26 cellular contexts compared by ENCODE assay signal in genomic region chr9:38211002-38211401, GRCh38.
DNase-seq lines count a peak whose midpoint lies in the region; ATAC-seq and TF ChIP-seq lines count a peak whose summit lies in the region.
"Had no signal": no experiment of that assay in that cellular context is flagged by ENCODE, and none has a peak within 500 bp of the region (broad histone marks: within the 10 kb centered on the region; RNA-seq: fewer than 3 reads in every experiment).

No MANE protein-coding gene starts in this region.

- H4K20me1 ChIP-seq in SK-N-SH (ENCODE audit: insufficient read depth) (no peaks in the 10 kb centered on the region), GM23248 (ENCODE audit: insufficient read depth) (no peaks in the 10 kb centered on the region)

- H2AFZ ChIP-seq in SK-N-SH (ENCODE audit: low read depth) (no peak overlapping the region), GM23248 (no peak overlapping the region)

- H3K4me1 ChIP-seq in SK-N-SH (ENCODE audit: control insufficient read depth in 1 of 2, insufficient read depth in 2 of 2, low read depth in 1 of 2, low read length in 1 of 2) (peaks cover 0 to 37% of the 10 kb centered on the region in 2 experiments; a peak in 2 of 4 replicates), GM23248 (ENCODE audit: insufficient read depth) (no peaks in the 10 kb centered on the region)

- CTCF ChIA-PET in SK-N-SH (lab: Yijun Ruan, JAX), result interaction anchor here (1.1 to 2.6 kb wide), 3 partner anchors 123 to 273 kb away, joined by 3 to 9 read pairs (median 4); no protein-coding TSS in a partner anchor

- TF ChIP-seq EP300 in SK-N-SH (IDR thresholded peaks at IDR 0.05; ENCODE audit: borderline replicate concordance in 1 of 2, low read depth in 1 of 2, low read length in 1 of 2), result peak in 1 of 2 experiments; percentile 71; a peak in 2 of 4 replicates

- no peak overlapping the region for H3K4me3 ChIP-seq in SK-N-SH (ENCODE audit: low read depth in 2 of 2, low read length in 1 of 2)
- no peak overlapping the region for H3K4me3 ChIP-seq in GM23248
- H3K4me3 ChIP-seq: HAP-1, MG63 had no signal

- 75% methylated on average over 1 of the region's 1 CpG for WGBS in SK-N-SH (ENCODE audit: low lambda C conversion rate)
- 86 to 92% methylated on average over 1 of the region's 1 CpG for WGBS in GM23248 (ENCODE audit: low coverage in 1 of 2, low lambda C conversion rate in 2 of 2, missing lambda C conversion rate in 2 of 2), 2 experiments

- H3K27me3 ChIP-seq in SK-N-SH (ENCODE audit: insufficient read depth) (no peaks in the 10 kb centered on the region), GM23248 (replicated peaks; ENCODE audit: insufficient read depth) (peaks cover 37% of the 10 kb centered on the region)
- H3K27me3 ChIP-seq: MG63 had no signal

- intact Hi-C loops in left colon (cut with DNase I, micrococcal nuclease), result loop anchor here in 1 of 2 donors (10.0 kb wide), 1 partner anchor 56 kb away; no protein-coding TSS in a partner anchor

- peak overlapping the region in 1 of 2 experiments; percentile 85; a peak in 2 of 4 replicates for H3K27ac ChIP-seq in SK-N-SH (ENCODE audit: low read depth in 2 of 2, low read length in 1 of 2)
- no peak overlapping the region for H3K27ac ChIP-seq in GM23248
- H3K27ac ChIP-seq: C4-2B, RWPE1 had no signal

- in situ Hi-C loops in GM23248 (cut with MboI), result no loop called here

- TF ChIP-seq CTCF in SK-N-SH (IDR thresholded peaks at IDR 0.05), result no peak

- no peaks in the 10 kb centered on the region for H3K9me2 ChIP-seq in SK-N-SH
- no peaks in the 10 kb centered on the region for H3K9me2 ChIP-seq in GM23248 (ENCODE audit: insufficient read depth)

- no peaks in the 10 kb centered on the region for H3K9me3 ChIP-seq in SK-N-SH
- no peaks in the 10 kb centered on the region for H3K9me3 ChIP-seq in GM23248 (ENCODE audit: low read depth)
- H3K9me3 ChIP-seq: Caco-2, HAP-1, MG63 had no signal

- POLR2A ChIA-PET in SK-N-SH (lab: Yijun Ruan, JAX), result interaction anchor here (0.8 kb wide), 1 partner anchor 16 kb away, joined by 3 read pairs; no protein-coding TSS in a partner anchor

- DNase-seq in SK-N-SH, result peak; percentile 65
- peak; percentile 84 for DNase-seq in NCI-H146 (lab: John Stamatoyannopoulos, UW)
- DNase-seq in NCI-H69 (lab: John Stamatoyannopoulos, UW), result peak; percentile 82
- DNase-seq in left colon, result no peak
- DNase-seq in T-helper 1 cell, result no peak
- no peak for DNase-seq in GM23248
- DNase-seq: Caco-2; CD8-positive, alpha-beta T cell; DMS79 treated with DMSO at 0.1 percent for 48 hours; GF-D8; GOT3; HFFc6; KG1; MG63; NCI-H1105 treated with DMSO at 0.1 percent for 48 hours; NCI-H187; NCI-H2081 treated with DMSO at 0.1 percent for 48 hours; NCI-H526; SHP77; SW 1271; T-helper 17 cell had no signal

- ATAC-seq in SK-N-SH treated with all-trans-retinoic acid at 6 μM for 48 hours (no peak), left colon (no peak)
- ATAC-seq: CD8-positive, alpha-beta T cell; Panc1; T-helper 17 cell had no signal

- no peak overlapping the region for H3K4me2 ChIP-seq in SK-N-SH
- no peak overlapping the region for H3K4me2 ChIP-seq in GM23248 (ENCODE audit: unreplicated experiment)

- no peaks in the 10 kb centered on the region for H3K36me3 ChIP-seq in SK-N-SH (replicated peaks in 1 of 2; ENCODE audit: control insufficient read depth in 1 of 2, insufficient read depth in 2 of 2, low read length in 1 of 2)
- H3K36me3 ChIP-seq in GM23248 (ENCODE audit: low read depth), result no peaks in the 10 kb centered on the region
- H3K36me3 ChIP-seq: HAP-1, MG63 had no signal

- H3K9ac ChIP-seq in SK-N-SH (no peak overlapping the region), GM23248 (no peak overlapping the region)

- H3K79me2 ChIP-seq in SK-N-SH (ENCODE audit: insufficient read depth), result no peaks in the 10 kb centered on the region
- H3K79me2 ChIP-seq in GM23248 (ENCODE audit: insufficient read depth), result no peaks in the 10 kb centered on the region

- H3F3A ChIP-seq in SK-N-SH (replicated peaks; ENCODE audit: insufficient read depth) (no peaks in the 10 kb centered on the region), GM23248 (ENCODE audit: insufficient read depth) (no peaks in the 10 kb centered on the region)

- TF ChIP-seq RAD21 in SK-N-SH (IDR thresholded peaks at IDR 0.05; ENCODE audit: low read length), result peak; percentile 16; the same call in 1 of the 2 replicates

TF ChIP-seq in SK-N-SH, 30 proteins besides CTCF, POLR2A, EP300 and RAD21 (continues in another document):
- TF ChIP-seq FOSL2 (IDR thresholded peaks at IDR 0.05; ENCODE audit: borderline replicate concordance, low read depth), result no peak
- no peak for TF ChIP-seq MEF2A (IDR thresholded peaks at IDR 0.05; ENCODE audit: borderline replicate concordance, low read depth)
- TF ChIP-seq CHD2 (IDR thresholded peaks at IDR 0.05; ENCODE audit: low read length, partially characterized antibody), result peak; percentile 16
- TF ChIP-seq MAX (IDR thresholded peaks at IDR 0.05; ENCODE audit: low read depth), result no peak
- no peak for TF ChIP-seq SIN3A (IDR thresholded peaks at IDR 0.05; ENCODE audit: borderline replicate concordance, low read depth, low read length)
- TF ChIP-seq YY1 (IDR thresholded peaks at IDR 0.05; ENCODE audit: low read depth), result no peak
- no peak for TF ChIP-seq REST (IDR thresholded peaks at IDR 0.05; ENCODE audit: low read depth, low read length)
- no peak for TF ChIP-seq ELF1 (IDR thresholded peaks at IDR 0.05)
- TF ChIP-seq GATA2 (CRISPR knock-in tag; IDR thresholded peaks at IDR 0.05), result peak; percentile 84

TF ChIP-seq in SK-N-SH treated with all-trans-retinoic acid at 6 μM for 48 hours, 23 proteins besides CTCF, POLR2A, EP300 and RAD21:
- TF ChIP-seq SNAI2 (CRISPR knock-in tag; IDR thresholded peaks at IDR 0.05) (no peak), GLIS3 (CRISPR knock-in tag; IDR thresholded peaks at IDR 0.05) (no peak), OSR1 (CRISPR knock-in tag; IDR thresholded peaks at IDR 0.05) (no peak), PPARA (CRISPR knock-in tag; IDR thresholded peaks at IDR 0.05; ENCODE audit: borderline replicate concordance) (no peak), ARNTL (CRISPR knock-in tag; IDR thresholded peaks at IDR 0.05; ENCODE audit: borderline replicate concordance, low read depth) (no peak), ZNF70 (CRISPR knock-in tag; IDR thresholded peaks at IDR 0.05) (no peak), ZFP30 (CRISPR knock-in tag; IDR thresholded peaks at IDR 0.05) (no peak), TOX (CRISPR knock-in tag; IDR thresholded peaks at IDR 0.05; ENCODE audit: borderline replicate concordance) (no peak), CSDC2 (CRISPR knock-in tag; IDR thresholded peaks at IDR 0.05) (no peak), BACH2 (CRISPR knock-in tag; IDR thresholded peaks at IDR 0.05; ENCODE audit: borderline replicate concordance) (no peak)

Comparison
In these comparisons a context has a peak if more than half of its experiments do, and no peak if none do; other contexts are left out.
1. DNase-seq: peak in SK-N-SH (single experiment), NCI-H146 (single experiment) and NCI-H69 (single experiment); none in left colon (0 of 2), T-helper 1 cell (0 of 5) and GM23248 (single experiment).